In the genomic region with DNA sequence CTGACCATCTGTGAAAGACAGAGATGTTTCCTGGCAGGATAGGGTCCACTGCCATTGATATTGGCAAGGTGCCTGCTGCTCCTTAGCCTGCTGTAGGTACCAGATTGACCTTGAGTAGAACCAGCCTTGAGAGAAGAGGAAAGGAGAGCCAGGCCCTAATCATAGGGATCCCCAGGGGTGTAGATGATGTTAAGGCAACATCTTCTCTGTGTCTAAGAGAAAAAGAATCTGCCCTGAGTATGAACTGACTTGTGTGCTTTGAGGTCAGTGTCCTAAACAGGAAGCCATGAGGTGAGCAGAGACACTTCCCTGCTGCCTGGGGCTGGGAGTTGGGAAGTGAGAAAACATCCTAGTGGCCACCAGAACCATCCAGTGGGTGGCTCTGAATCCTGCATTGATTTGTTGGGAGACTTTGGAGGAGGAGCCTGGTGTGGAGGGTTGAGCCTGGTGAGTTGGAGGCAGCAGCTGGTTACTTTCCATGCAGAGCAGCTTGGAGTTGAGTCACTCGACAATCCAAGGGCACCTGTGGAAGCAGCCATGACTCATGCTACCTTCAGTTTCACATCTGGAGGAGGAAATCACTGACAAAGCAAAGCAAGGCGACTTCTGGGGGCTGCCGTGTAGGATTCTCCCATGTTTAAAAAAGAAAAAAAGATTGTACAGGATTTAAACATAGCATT, we compare ENCODE assay signal across 8 cellular contexts. TPM values are rescaled to one million over a fixed set of nuclear protein-coding genes. Genes with fewer than 3 reads are reported as not detected.
DNase-seq lines count a peak whose midpoint lies in the region; ATAC-seq lines count a peak whose summit lies in the region.

No MANE protein-coding gene starts in this region.

- no peaks in the 10 kb centered on the region for H3K27me3 Mint-ChIP-seq in activated naive CD8-positive, alpha-beta T cell treated with anti-CD3 and anti-CD28 coated beads for 36 hours

- H3K36me3 Mint-ChIP-seq in activated naive CD8-positive, alpha-beta T cell treated with anti-CD3 and anti-CD28 coated beads for 36 hours: peaks cover 26% of the 10 kb centered on the region

- DNase-seq in D341Med (ENCODE audit: low spot score): peak; percentile 42
- DNase-seq in NCI-H460 (ENCODE audit: extremely low read depth, low read depth): peak; percentile 74
- peak; percentile 59 for DNase-seq in activated naive CD8-positive, alpha-beta T cell treated with anti-CD3 and anti-CD28 coated beads for 36 hours
- peak; percentile 78 for DNase-seq in iPS DF 19.7 (ENCODE audit: low read depth, low spot score)
- peak; percentile 47 for DNase-seq in stimulated activated CD4-positive, alpha-beta T cell treated with anti-CD3 and anti-CD28 coated beads, Interleukin-2, amount 100 ng/mL, for 4 hours (ENCODE audit: low read depth)
- no peak for DNase-seq in NCI-H2227 treated with DMSO at 0.1 percent for 48 hours (lab: John Stamatoyannopoulos, UW)

- ATAC-seq in GM19395 (IDR thresholded peaks at IDR 0.05; ENCODE audit: unreplicated experiment): no peak
- ATAC-seq in HG02852 (IDR thresholded peaks at IDR 0.05; ENCODE audit: unreplicated experiment): no peak

- H3K27ac Mint-ChIP-seq in activated naive CD8-positive, alpha-beta T cell treated with anti-CD3 and anti-CD28 coated beads for 36 hours: peak overlapping the region; percentile 57

- peaks cover 22% of the 10 kb centered on the region for H3K4me1 Mint-ChIP-seq in activated naive CD8-positive, alpha-beta T cell treated with anti-CD3 and anti-CD28 coated beads for 36 hours

- H3K9me3 Mint-ChIP-seq in activated naive CD8-positive, alpha-beta T cell treated with anti-CD3 and anti-CD28 coated beads for 36 hours: peaks cover 4% of the 10 kb centered on the region

- H3K4me3 Mint-ChIP-seq in activated naive CD8-positive, alpha-beta T cell treated with anti-CD3 and anti-CD28 coated beads for 36 hours: no peak overlapping the region

RNA-seq across cellular contexts. Expression of a gene that starts 47.8 kb away (rescaled TPM):
- total RNA-seq in NCI-H460 (2014; rRNA removed; shearing (Covaris generic)): 35.8 and 43.7 TPM in 2 replicates
- 11.7 and 16.0 TPM in 2 replicates for polyA plus RNA-seq in NCI-H460 (2014; cell fraction: nucleus; rRNA removed)
- 10 to 100 TPM; 19.9 to 24.8 TPM for total RNA-seq in activated naive CD8-positive, alpha-beta T cell treated with anti-CD3 and anti-CD28 coated beads for 36 hours
